Comparison of ENCODE assay signal across 11 cellular contexts in the genomic region with DNA sequence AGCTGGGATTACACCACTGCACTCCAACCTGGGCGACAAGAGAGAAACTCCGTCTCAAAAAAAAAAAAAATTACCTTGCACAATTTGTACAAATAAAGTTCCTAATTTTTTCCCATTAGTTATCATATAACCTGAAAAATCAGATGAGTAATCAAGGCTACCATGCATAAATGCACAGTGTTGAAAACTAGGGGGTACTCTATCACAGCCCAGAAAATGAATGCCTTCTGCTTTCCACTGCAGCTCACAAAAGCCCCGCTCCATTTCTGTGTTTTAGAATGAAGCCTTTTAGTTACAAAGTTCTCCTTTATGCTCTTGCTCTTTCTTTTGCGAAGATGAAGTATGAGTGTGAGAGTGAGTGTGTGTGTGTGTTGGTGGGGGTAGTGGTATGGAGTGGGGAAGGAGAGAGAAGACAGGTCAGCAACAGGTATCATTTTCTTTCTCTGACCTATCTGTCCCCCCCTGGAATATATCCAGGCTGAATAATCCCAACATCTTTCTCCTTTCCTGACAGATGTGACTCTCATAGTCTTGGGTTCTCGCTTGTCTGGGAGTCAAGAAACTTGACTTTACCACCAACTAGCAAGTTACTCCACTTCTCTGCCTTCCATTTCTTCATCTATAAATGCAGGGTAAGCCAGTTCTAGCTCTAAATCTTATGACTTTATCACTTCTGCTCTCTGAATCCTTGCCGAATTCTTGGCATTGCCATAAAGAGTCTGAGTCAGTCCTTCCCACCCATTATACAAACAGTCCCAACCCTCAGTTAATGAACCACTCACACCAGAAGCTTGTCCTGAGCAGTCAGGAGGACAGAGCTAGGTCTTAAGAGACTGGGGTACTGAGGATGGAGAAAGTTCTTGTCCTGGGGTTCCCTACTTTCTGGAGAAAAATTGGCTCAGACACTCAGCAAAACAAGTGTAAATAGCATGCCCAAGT. TPM values are rescaled to one million over a fixed set of nuclear protein-coding genes. Genes with fewer than 3 reads are reported as not detected.
DNase-seq lines count a peak whose midpoint lies in the region; ATAC-seq, FAIRE-seq and TF ChIP-seq lines count a peak whose summit lies in the region.
"Had no signal": no experiment of that assay in that cellular context is flagged by ENCODE, and none has a peak within 500 bp of the region (broad histone marks: within the 10 kb centered on the region; RNA-seq: fewer than 3 reads in every experiment).

No MANE protein-coding gene starts in this region.

- BruUV-seq in GM12878 (replicated peaks; lab: Mats Ljungman, UMichigan), result no TSS peak

- no peaks in the 10 kb centered on the region for H3K9me3 Mint-ChIP-seq in memory B cell

- WGBS in GM12878 (ENCODE audit: insufficient coverage, insufficient replicate concordance, low lambda C conversion rate, missing lambda C conversion rate), result 74% methylated on average over 6 of the region's 6 CpGs

- H2AFZ ChIP-seq in GM12878 (ENCODE audit: control insufficient read depth, low read depth, low read length), result no peak overlapping the region

- no peak for TF ChIP-seq CTCF in AG04450 (IDR thresholded peaks at IDR 0.05; ENCODE audit: low read depth, low read length)
- TF ChIP-seq CTCF in GM12878 (IDR thresholded peaks at IDR 0.05 in 2 of 3, conservative IDR thresholded peaks at IDR 0.05 in 1 of 3; ENCODE audit: control insufficient read depth in 2 of 3, extremely low read depth in 1 of 3, insufficient read depth in 1 of 3, low read depth in 3 of 3, low read length in 3 of 3), result no peak

- FAIRE-seq in GM12878 (lab: Jason Lieb, UNC), result peak; percentile 35
- FAIRE-seq: islet of Langerhans had no signal

- in situ Hi-C loops in GM12878 (cut with MboI), result no loop called here

- H3K4me3 Mint-ChIP-seq in memory B cell, result no peak overlapping the region

- ATAC-seq in GM12878 (no peak), memory B cell (ENCODE audit: low read depth) (no peak), HG03025 (IDR thresholded peaks at IDR 0.05; ENCODE audit: low FRiP score, unreplicated experiment) (no peak)

- H4K20me1 ChIP-seq in GM12878 (ENCODE audit: control insufficient read depth, insufficient read depth), result no peaks in the 10 kb centered on the region

- POLR2A ChIA-PET in AG04450 (lab: Yijun Ruan, JAX), result no interaction called here
- POLR2A ChIA-PET in GM12878 (lab: Charles Lee), result no interaction called here

- peak overlapping the region; percentile 54 for H3K27ac Mint-ChIP-seq in memory B cell

- H3K9ac ChIP-seq in GM12878 (ENCODE audit: control insufficient read depth, insufficient read depth, low read length), result no peak overlapping the region

- intact Hi-C loops in GM12878 (cut with micrococcal nuclease; ENCODE audit: unreplicated experiment), result no loop called here

- no peak for TF ChIP-seq EP300 in GM12878 (IDR thresholded peaks at IDR 0.05; ENCODE audit: borderline replicate concordance in 1 of 2, control insufficient read depth in 1 of 2, low read depth in 2 of 2, low read length in 2 of 2)

- TF ChIP-seq POLR2A in GM12878 (IDR thresholded peaks at IDR 0.05; ENCODE audit: low read depth, low read length), result no peak

- no peak overlapping the region for H3K4me3 ChIP-seq in AG04450 (ENCODE audit: low read depth, low read length)
- H3K4me3 ChIP-seq in GM12878, result no peak overlapping the region

- H3K4me1 ChIP-seq in GM12878 (ENCODE audit: control insufficient read depth, insufficient read depth, low read length), result peaks cover 11% of the 10 kb centered on the region

- CTCF ChIA-PET in AG04450 (lab: Charles Lee) (interaction anchor here (0.6 to 1.0 kb wide), 2 partner anchors 10 to 33 kb away, joined by 3 to 4 read pairs; no protein-coding TSS in a partner anchor), GM12878 (lab: Yijun Ruan, JAX) (interaction anchor here (0.7 to 3.2 kb wide), 2 partner anchors 33 to 43 kb away, joined by 3 to 15 read pairs; no protein-coding TSS in a partner anchor)

- RAD21 ChIA-PET in GM12878 (lab: Charles Lee; ENCODE audit: unreplicated experiment), result interaction anchor here (0.8 kb wide), 1 partner anchor 33 kb away, joined by 3 read pairs; no protein-coding TSS in a partner anchor

- no peaks in the 10 kb centered on the region for H3K79me2 ChIP-seq in GM12878 (ENCODE audit: control insufficient read depth, insufficient read depth, low read length)

- H3K27ac ChIP-seq in AG04450 (ENCODE audit: low read depth, low read length) (no peak overlapping the region), GM12878 (ENCODE audit: control insufficient read depth, insufficient read depth) (no peak overlapping the region)

- peaks cover 17% of the 10 kb centered on the region for H3K4me1 Mint-ChIP-seq in memory B cell

- SMC1A ChIA-PET in GM12878 (lab: Charles Lee; ENCODE audit: uncharacterized antibody, unreplicated experiment), result interaction anchor here (0.6 to 2.2 kb wide), 6 partner anchors 12 to 486 kb away, joined by 3 to 14 read pairs (median 3); no protein-coding TSS in a partner anchor

- peaks cover 2% of the 10 kb centered on the region for H3K27me3 ChIP-seq in AG04450 (ENCODE audit: control insufficient read depth, insufficient read depth, low read length)
- no peaks in the 10 kb centered on the region for H3K27me3 ChIP-seq in GM12878 (replicated peaks in 1 of 2; ENCODE audit: control insufficient read depth in 2 of 2, insufficient read depth in 2 of 2, low read length in 1 of 2)

- no peak for TF ChIP-seq RAD21 in GM12878 (IDR thresholded peaks at IDR 0.05; ENCODE audit: insufficient read depth, low read depth, low read length)

- peaks cover 0 to 6% of the 10 kb centered on the region in 2 experiments; a peak in 1 of 4 replicates for H3K36me3 ChIP-seq in GM12878 (ENCODE audit: control insufficient read depth in 2 of 2, insufficient read depth in 2 of 2, low read length in 1 of 2)

- no peak overlapping the region for H3K4me2 ChIP-seq in GM12878 (ENCODE audit: control insufficient read depth, insufficient read depth)

- peak; percentile 55 for DNase-seq in AG04450 (ENCODE audit: low read depth, low spot score)
- DNase-seq in HS-5 (ENCODE audit: low read depth), result peak; percentile 65
- no peak for DNase-seq in GM12878 (ENCODE audit: low read depth, low spot score)
- no peak for DNase-seq in memory B cell (ENCODE audit: low spot score in 2 of 2)
- no peak for DNase-seq in SKM-1 (lab: John Stamatoyannopoulos, UW; ENCODE audit: unreplicated experiment)
- no peak for DNase-seq in foreskin melanocyte
- DNase-seq in COLO668 (lab: John Stamatoyannopoulos, UW; ENCODE audit: unreplicated experiment), result no peak
- DNase-seq: activated gamma-delta T cell, KBM-7 had no signal

- H3K9me3 ChIP-seq in AG04450 (ENCODE audit: control insufficient read depth, insufficient read depth, low read length), result no peaks in the 10 kb centered on the region
- H3K9me3 ChIP-seq in GM12878 (replicated peaks; ENCODE audit: control insufficient read depth, insufficient read depth, low read length), result no peaks in the 10 kb centered on the region

- no peaks in the 10 kb centered on the region for H3K27me3 Mint-ChIP-seq in memory B cell

- H3K36me3 Mint-ChIP-seq in memory B cell, result peaks cover 23% of the 10 kb centered on the region

RNA-seq across cellular contexts. Expression of gene BIN2, which starts 16.1 kb away (rescaled TPM):
- polyA plus RNA-seq in AG04450 (2011; rRNA removed) (0.04 TPM in 1 of 2 replicates, not detected in the other), GM12878 (2011; rRNA removed) (22.8 and 24.6 TPM in 2 replicates), GM12878 (2014; fragmentation: Illumina TruSeq; extraction: Trizol) (38.3 and 42.3 TPM in 2 replicates), GM12878 (2014; fragmentation: Nextera tagmentation; extraction: Ambion mirVana) (10 to 100 TPM in 1 of 2 experiments, 1 to 10 TPM in 1; 8.6 to 10.0 TPM), GM12878 (2014; rRNA removed) (36.2 and 36.4 TPM in 2 replicates), GM12878 (2016; fragmentation: Nextera tagmentation; extraction: Ambion mirVana) (10 to 100 TPM; 42.7 to 42.9 TPM)
- not detected in 2 replicates for polyA minus RNA-seq in AG04450 (2011; rRNA and poly(A)+ RNA removed)
- total RNA-seq in GM12878 (2013; cell fraction: nucleolus; rRNA removed), result 38.6 and 39.3 TPM in 2 replicates
- total RNA-seq in GM12878 (2014; rRNA removed) (31.4 and 31.6 TPM in 2 replicates), GM12878 (2014; rRNA removed; fragmentation: Illumina TruSeq; extraction: Trizol) (30.0 and 32.6 TPM in 2 replicates), GM12878 (2021) (26.5 and 28.1 TPM in 2 replicates)
- polyA plus RNA-seq in GM12878 (2011; ENCODE audit: low read depth), result 15.0 TPM
- polyA plus RNA-seq in GM12878 (2011; cell fraction: cytosol; rRNA removed), result 13.9 and 16.3 TPM in 2 replicates
- 33.4 and 37.9 TPM in 2 replicates for polyA plus RNA-seq in GM12878 (2011; cell fraction: nucleus; rRNA removed)
- polyA plus RNA-seq in GM12878 (2012), result 21.7 and 33.0 TPM in 2 replicates
- 14.1 and 16.6 TPM in 2 replicates for polyA minus RNA-seq in GM12878 (2011; rRNA and poly(A)+ RNA removed)
- polyA minus RNA-seq in GM12878 (2011; cell fraction: cytosol; rRNA and poly(A)+ RNA removed), result 4.5 and 6.1 TPM in 2 replicates
- 5.4 and 10.0 TPM in 2 replicates for polyA minus RNA-seq in GM12878 (2011; cell fraction: nucleus; rRNA and poly(A)+ RNA removed)

RNA-seq across cellular contexts. Expression of gene SMAGP, which starts 37.7 kb away (rescaled TPM):
- 31.4 and 38.2 TPM in 2 replicates for polyA plus RNA-seq in AG04450 (2011; rRNA removed)
- polyA minus RNA-seq in AG04450 (2011; rRNA and poly(A)+ RNA removed), result 20.4 and 28.5 TPM in 2 replicates
- 0.34 TPM in 1 of 2 replicates, not detected in the other for total RNA-seq in GM12878 (2013; cell fraction: nucleolus; rRNA removed)
- total RNA-seq in GM12878 (2014; rRNA removed), result 1.7 and 3.0 TPM in 2 replicates
- 2.6 and 3.2 TPM in 2 replicates for total RNA-seq in GM12878 (2014; rRNA removed; fragmentation: Illumina TruSeq; extraction: Trizol)
- total RNA-seq in GM12878 (2021), result 3.1 and 4.0 TPM in 2 replicates
- 0.58 TPM for polyA plus RNA-seq in GM12878 (2011; ENCODE audit: low read depth)
- 0.26 and 0.42 TPM in 2 replicates for polyA plus RNA-seq in GM12878 (2011; rRNA removed)
- 0.45 and 0.78 TPM in 2 replicates for polyA plus RNA-seq in GM12878 (2011; cell fraction: cytosol; rRNA removed)
- polyA plus RNA-seq in GM12878 (2011; cell fraction: nucleus; rRNA removed), result 0.10 and 0.45 TPM in 2 replicates
- polyA plus RNA-seq in GM12878 (2012), result 1.0 and 1.6 TPM in 2 replicates
- 7.1 and 8.1 TPM in 2 replicates for polyA plus RNA-seq in GM12878 (2014; fragmentation: Illumina TruSeq; extraction: Trizol)
- polyA plus RNA-seq in GM12878 (2014; fragmentation: Nextera tagmentation; extraction: Ambion mirVana), result 1 to 10 TPM; 5.3 to 6.3 TPM
- polyA plus RNA-seq in GM12878 (2014; rRNA removed), result 3.9 and 4.9 TPM in 2 replicates
- polyA plus RNA-seq in GM12878 (2016; fragmentation: Nextera tagmentation; extraction: Ambion mirVana), result 1 to 10 TPM; 3.8 to 4.5 TPM
- polyA minus RNA-seq in GM12878 (2011; rRNA and poly(A)+ RNA removed), result 0.41 TPM in 1 of 2 replicates, not detected in the other
- not detected in 2 replicates for polyA minus RNA-seq in GM12878 (2011; cell fraction: cytosol; rRNA and poly(A)+ RNA removed)
- not detected in 2 replicates for polyA minus RNA-seq in GM12878 (2011; cell fraction: nucleus; rRNA and poly(A)+ RNA removed)

RNA-seq across cellular contexts. Expression of gene CELA1, which starts 38.6 kb away (rescaled TPM):
- 0.74 and 0.79 TPM in 2 replicates for polyA plus RNA-seq in AG04450 (2011; rRNA removed)
- 0.23 TPM in 1 of 2 replicates, not detected in the other for polyA minus RNA-seq in AG04450 (2011; rRNA and poly(A)+ RNA removed)
- total RNA-seq in GM12878 (2013; cell fraction: nucleolus; rRNA removed), result not detected in 2 replicates
- total RNA-seq in GM12878 (2014; rRNA removed), result not detected in 2 replicates
- not detected in 2 replicates for total RNA-seq in GM12878 (2014; rRNA removed; fragmentation: Illumina TruSeq; extraction: Trizol)
- not detected in 2 replicates for total RNA-seq in GM12878 (2021)
- not detected for polyA plus RNA-seq in GM12878 (2011; ENCODE audit: low read depth)
- polyA plus RNA-seq in GM12878 (2011; rRNA removed), result not detected in 2 replicates
- polyA plus RNA-seq in GM12878 (2011; cell fraction: cytosol; rRNA removed), result not detected in 2 replicates
- polyA plus RNA-seq in GM12878 (2011; cell fraction: nucleus; rRNA removed), result not detected in 2 replicates
- polyA plus RNA-seq in GM12878 (2012), result not detected in 2 replicates
- polyA plus RNA-seq in GM12878 (2014; fragmentation: Illumina TruSeq; extraction: Trizol), result not detected in 2 replicates
- not detected for polyA plus RNA-seq in GM12878 (2014; fragmentation: Nextera tagmentation; extraction: Ambion mirVana)
- not detected in 2 replicates for polyA plus RNA-seq in GM12878 (2014; rRNA removed)
- not detected for polyA plus RNA-seq in GM12878 (2016; fragmentation: Nextera tagmentation; extraction: Ambion mirVana)
- polyA minus RNA-seq in GM12878 (2011; rRNA and poly(A)+ RNA removed), result not detected in 2 replicates
- polyA minus RNA-seq in GM12878 (2011; cell fraction: cytosol; rRNA and poly(A)+ RNA removed), result not detected in 2 replicates
- polyA minus RNA-seq in GM12878 (2011; cell fraction: nucleus; rRNA and poly(A)+ RNA removed), result not detected in 2 replicates

Comparison
In these comparisons a context has a peak if more than half of its experiments do, and no peak if none do; other contexts are left out.
1. DNase-seq: peak in AG04450 (single experiment) and HS-5 (single experiment); none in GM12878 (single experiment), memory B cell (0 of 2), SKM-1 (single experiment), foreskin melanocyte (single experiment) and COLO668 (single experiment).